ENCODE assay signal across 9 cellular contexts in the genomic region with DNA sequence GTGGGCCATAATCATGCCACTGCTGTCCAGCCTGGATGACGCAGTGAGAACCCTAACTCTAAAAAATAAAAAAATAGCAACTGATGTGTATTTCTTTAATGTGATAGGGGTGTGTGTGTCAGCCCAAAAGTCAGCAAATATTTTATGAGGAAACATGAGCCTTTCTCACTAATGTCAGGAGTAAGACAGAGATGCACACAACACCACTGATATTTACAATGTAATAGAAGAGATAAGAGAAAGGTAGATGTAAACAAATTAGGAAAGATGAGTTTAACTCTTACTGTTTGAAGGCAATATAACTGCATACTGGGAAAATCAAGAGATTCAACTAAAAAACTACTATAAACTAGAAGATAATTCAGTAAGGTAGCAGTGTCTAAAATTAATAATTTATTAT.
"Had no signal": no experiment of that assay in that cellular context is flagged by ENCODE, and none has a peak within 500 bp of the region (broad histone marks: within the 10 kb centered on the region; RNA-seq: fewer than 3 reads in every experiment).

No MANE protein-coding gene starts in this region.

- H3K4me3 ChIP-seq: GM23248 had no signal

- H3K9ac ChIP-seq: GM23248, KMS-11 had no signal

- H2AFZ ChIP-seq: GM23248 had no signal

- H3K4me2 ChIP-seq: KMS-11 had no signal

- FAIRE-seq: HTR-8/SVneo had no signal

- DNase-seq: GM23248, GOT3, H9, HCEC 1CT, HFFc6, Karpas-422, KBM-7 had no signal

- H3K27ac ChIP-seq: GM23248, KMS-11 had no signal
